ENCODE assay signal across 8 cellular contexts in genomic region chr4:174365018-174365587, GRCh38.
DNase-seq lines count a peak whose midpoint lies in the region; ATAC-seq, FAIRE-seq and TF ChIP-seq lines count a peak whose summit lies in the region.

No MANE protein-coding gene starts in this region.

- no peak overlapping the region for H3K4me2 ChIP-seq in PC-9

- H3F3A ChIP-seq in PC-9 (ENCODE audit: insufficient read depth, low read depth): no peaks in the 10 kb centered on the region

- CTCF ChIA-PET in CD4-positive, alpha-beta T cell (lab: Charles Lee): interaction anchor here (0.7 kb wide), 1 partner anchor 1305 kb away, joined by 3 read pairs; no protein-coding TSS in a partner anchor
- CTCF ChIA-PET in PC-9 (lab: Charles Lee): interaction anchor here (0.7 kb wide), 1 partner anchor 267 kb away, joined by 15 read pairs; no protein-coding TSS in a partner anchor

- BruUV-seq in PC-9 (replicated peaks; lab: Mats Ljungman, UMichigan): no TSS peak

- H3K9me3 Mint-ChIP-seq in CD4-positive, alpha-beta T cell: no peaks in the 10 kb centered on the region

- H3K36me3 ChIP-seq in PC-9 (ENCODE audit: low read depth) (no peaks in the 10 kb centered on the region), small intestine (ENCODE audit: control insufficient read depth in 2 of 2, insufficient read depth in 2 of 2, low read length in 2 of 2) (no peaks in the 10 kb centered on the region)

- no peaks in the 10 kb centered on the region for H4K20me1 ChIP-seq in PC-9 (ENCODE audit: insufficient read depth)

- H3K36me3 Mint-ChIP-seq in CD4-positive, alpha-beta T cell (ENCODE audit: low read depth): no peaks in the 10 kb centered on the region

- H2AFZ ChIP-seq in PC-9: no peak overlapping the region

- peak; percentile 66 for TF ChIP-seq CTCF in CD4-positive, alpha-beta T cell (IDR thresholded peaks at IDR 0.05)
- TF ChIP-seq CTCF in GM20000 (IDR thresholded peaks at IDR 0.05; ENCODE audit: extremely low read depth, missing control alignments) (peak; percentile 14), PC-9 (conservative IDR thresholded peaks at IDR 0.05) (peak; percentile 70), fibroblast of the aortic adventitia (IDR thresholded peaks at IDR 0.05; ENCODE audit: insufficient read depth, low read length) (peak; percentile 17)

- no peak for DNase-seq in CD4-positive, alpha-beta T cell
- DNase-seq in GM20000 (ENCODE audit: low spot score): peak; percentile 7
- peak in 1 of 2 experiments; percentile 20 for DNase-seq in PC-9
- peak; percentile 76 for DNase-seq in fibroblast of the aortic adventitia (ENCODE audit: low read depth)
- peak; percentile 44 for DNase-seq in small intestine
- DNase-seq in cerebellar nuclear complex (lab: John Stamatoyannopoulos, UW): no peak
- no peak for DNase-seq in HK-2 (ENCODE audit: unreplicated experiment)

- no peaks in the 10 kb centered on the region for H3K9me2 ChIP-seq in PC-9 (ENCODE audit: insufficient read depth)

- ATAC-seq in CD4-positive, alpha-beta T cell (ENCODE audit: poor library complexity): no peak
- no peak for ATAC-seq in GM21423 (IDR thresholded peaks at IDR 0.05; ENCODE audit: unreplicated experiment)

- intact Hi-C loops in CD4-positive, alpha-beta T cell (cut with DNase I, micrococcal nuclease): loop anchor here in 1 of 2 experiments (5.0 to 10.0 kb wide), 2 partner anchors 1172 to 1980 kb away; no protein-coding TSS in a partner anchor
- intact Hi-C loops in PC-9 (cut with micrococcal nuclease; ENCODE audit: unreplicated experiment): loop anchor here (1.0 to 2.0 kb wide), 3 partner anchors 158 to 350 kb away; partner anchors contain the start of gene HPGD

- FAIRE-seq in small intestine (lab: Jason Lieb, UNC): peak; percentile 97

- peaks cover 9% of the 10 kb centered on the region for H3K27me3 Mint-ChIP-seq in CD4-positive, alpha-beta T cell

- H3K9me3 ChIP-seq in CD4-positive, alpha-beta T cell (ENCODE audit: control insufficient read depth, low read length): no peaks in the 10 kb centered on the region
- H3K9me3 ChIP-seq in PC-9 (ENCODE audit: insufficient read depth, low read depth) (no peaks in the 10 kb centered on the region), small intestine (ENCODE audit: control insufficient read depth, low read depth) (no peaks in the 10 kb centered on the region)

- H3K4me1 ChIP-seq in PC-9 (replicated peaks; ENCODE audit: insufficient read depth) (no peaks in the 10 kb centered on the region), small intestine (ENCODE audit: control insufficient read depth in 2 of 2, insufficient read depth in 1 of 2, low read depth in 1 of 2, low read length in 1 of 2) (no peaks in the 10 kb centered on the region)

- no peak overlapping the region for H3K4me3 Mint-ChIP-seq in CD4-positive, alpha-beta T cell

- POLR2A ChIA-PET in CD4-positive, alpha-beta T cell (lab: Charles Lee): no interaction called here
- POLR2A ChIA-PET in PC-9 (lab: Charles Lee; ENCODE audit: unreplicated experiment): no interaction called here

- H3K4me3 ChIP-seq in PC-9 (no peak overlapping the region), fibroblast of the aortic adventitia (ENCODE audit: low read depth, low read length) (no peak overlapping the region), small intestine (ENCODE audit: low read depth in 1 of 2, low read length in 2 of 2) (no peak overlapping the region)

- H3K79me2 ChIP-seq in PC-9 (ENCODE audit: low read depth): no peaks in the 10 kb centered on the region

- H3K27ac ChIP-seq in CD4-positive, alpha-beta T cell (ENCODE audit: low read depth, low read length): no peak overlapping the region
- H3K27ac ChIP-seq in PC-9 (no peak overlapping the region), small intestine (ENCODE audit: low read depth in 1 of 2, low read length in 1 of 2) (no peak overlapping the region)

- H3K4me1 Mint-ChIP-seq in CD4-positive, alpha-beta T cell (ENCODE audit: low read depth): no peaks in the 10 kb centered on the region

- 28 to 37% (median 36%) methylated on average over 2 of the region's 2 CpGs for WGBS in small intestine, 3 donors

- H3K27ac Mint-ChIP-seq in CD4-positive, alpha-beta T cell: no peak overlapping the region

- H3K27me3 ChIP-seq in CD4-positive, alpha-beta T cell (ENCODE audit: control insufficient read depth, insufficient read depth, low read length): no peaks in the 10 kb centered on the region
- H3K27me3 ChIP-seq in PC-9 (ENCODE audit: insufficient read depth, low read depth): no peaks in the 10 kb centered on the region
- no peaks in the 10 kb centered on the region for H3K27me3 ChIP-seq in small intestine (ENCODE audit: control insufficient read depth in 2 of 2, insufficient read depth in 2 of 2, low read length in 2 of 2)

Comparison
In these comparisons a context has a peak if more than half of its experiments do, and no peak if none do; other contexts are left out.
1. DNase-seq: peak in GM20000 (single experiment), fibroblast of the aortic adventitia (single experiment) and small intestine (single experiment); none in CD4-positive, alpha-beta T cell (0 of 10), cerebellar nuclear complex (0 of 2) and HK-2 (single experiment).
2. CTCF ChIP-seq: peak in every context shown above with its lines; median percentile 70 in PC-9; 66 in CD4-positive, alpha-beta T cell; 17 in fibroblast of the aortic adventitia; 14 in GM20000.